23 cellular contexts compared by ENCODE assay signal in the genomic region with DNA sequence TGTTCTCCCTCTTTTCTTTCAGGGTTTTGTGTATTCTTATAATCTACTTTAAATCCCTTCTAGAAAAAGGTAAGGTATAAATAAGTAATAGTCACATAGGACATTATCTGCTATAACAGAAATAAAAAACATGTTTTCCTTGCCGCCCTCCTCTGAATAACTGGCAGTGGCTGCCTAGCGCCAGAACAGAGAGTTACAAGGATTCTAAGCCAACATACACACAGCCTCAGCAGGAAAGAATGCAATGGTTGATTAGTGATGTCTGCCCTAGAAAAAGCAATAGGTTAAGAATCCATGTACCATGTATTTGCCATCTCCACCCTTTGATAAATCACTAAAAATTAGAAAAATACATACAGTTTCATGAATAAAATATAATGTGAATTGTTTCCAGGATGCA. TPM values are rescaled to one million over a fixed set of nuclear protein-coding genes. Genes with fewer than 3 reads are reported as not detected.
A peak's percentile ranks its signal among the peaks of the same experiment; 100 is the strongest.
DNase-seq lines count a peak whose midpoint lies in the region; ATAC-seq and FAIRE-seq lines count a peak whose summit lies in the region.
"Had no signal": no experiment of that assay in that cellular context is flagged by ENCODE, and none has a peak within 500 bp of the region (broad histone marks: within the 10 kb centered on the region; RNA-seq: fewer than 3 reads in every experiment).

No MANE protein-coding gene starts in this region.

- H3K27ac ChIP-seq in small intestine (ENCODE audit: low read depth in 1 of 2, low read length in 1 of 2), result no peak overlapping the region
- H3K27ac ChIP-seq: adrenal gland, lower lobe of right lung, neutrophil, tibial nerve had no signal

- H3K4me1 ChIP-seq in skeletal muscle satellite cell (ENCODE audit: control insufficient read depth, insufficient read depth, low read length), result peaks cover 41% of the 10 kb centered on the region
- H3K4me1 ChIP-seq in small intestine (ENCODE audit: control insufficient read depth in 2 of 2, insufficient read depth in 1 of 2, low read depth in 1 of 2, low read length in 1 of 2), result peaks cover 0 to 10% of the 10 kb centered on the region in 2 donors

- H3K36me3 ChIP-seq in skeletal muscle satellite cell (ENCODE audit: insufficient read depth, low read length) (peaks cover 49% of the 10 kb centered on the region), small intestine (ENCODE audit: control insufficient read depth in 2 of 2, insufficient read depth in 2 of 2, low read length in 2 of 2) (peaks cover 0 to 2% of the 10 kb centered on the region in 2 donors)

- H3K4me3 ChIP-seq in skeletal muscle satellite cell (ENCODE audit: low read length) (peak overlapping the region; percentile 3), small intestine (ENCODE audit: low read depth in 1 of 2, low read length in 2 of 2) (no peak overlapping the region)
- H3K4me3 ChIP-seq: adrenal gland, lower lobe of right lung, tibial nerve had no signal

- H3K9me3 ChIP-seq in skeletal muscle satellite cell (replicated peaks; ENCODE audit: low read length) (no peaks in the 10 kb centered on the region), small intestine (ENCODE audit: control insufficient read depth, low read depth) (no peaks in the 10 kb centered on the region)
- H3K9me3 ChIP-seq: adrenal gland, BE2C, lower lobe of right lung, neutrophil, tibial nerve had no signal

- WGBS in small intestine, 3 donors, result 90 to 100% (median 99%) methylated on average over 2 of the region's 2 CpGs

- H3K27me3 ChIP-seq in skeletal muscle satellite cell (ENCODE audit: control insufficient read depth, insufficient read depth, low read length) (no peaks in the 10 kb centered on the region), small intestine (ENCODE audit: control insufficient read depth in 2 of 2, insufficient read depth in 2 of 2, low read length in 2 of 2) (no peaks in the 10 kb centered on the region)
- H3K27me3 ChIP-seq: adrenal gland, BE2C, neutrophil, tibial nerve had no signal

- ATAC-seq in HG02623 (IDR thresholded peaks at IDR 0.05; ENCODE audit: unreplicated experiment), result no peak
- ATAC-seq: lower lobe of right lung, T-cell had no signal

- DNase-seq in EL (peak; percentile 43), amniotic stem cell (lab: John Stamatoyannopoulos, UW) (peak; percentile 15), fibroblast of gingiva (ENCODE audit: low read depth) (peak; percentile 77), NCI-H1092 treated with DMSO at 0.1 percent for 48 hours (lab: John Stamatoyannopoulos, UW) (no peak), small intestine (no peak)
- DNase-seq: activated CD4-positive, alpha-beta T cell treated with anti-CD3 and anti-CD28 coated beads, Interleukin-2, amount 50 U/mL, for 1 hour; activated CD8-positive, alpha-beta memory T cell treated with anti-CD3 and anti-CD28 coated beads, Interleukin-2, amount 50 U/mL, for 4 hours; activated effector memory CD4-positive, alpha-beta T cell treated with anti-CD3 and anti-CD28 coated beads, Interleukin-2, amount 50 U/mL, for 16 hours; adrenal gland; BE2C; COR-L47; cortex of kidney; immature natural killer cell; KG1; lower lobe of right lung; NCI-H1092; NCI-H2081 treated with DMSO at 0.1 percent for 48 hours; retina; T-cell had no signal

- H3K9ac ChIP-seq in skeletal muscle satellite cell (ENCODE audit: low read depth, low read length), result peak overlapping the region; percentile 67

- H3K4me2 ChIP-seq in skeletal muscle satellite cell (ENCODE audit: low read length), result peak overlapping the region; percentile 70

- no peak for FAIRE-seq in small intestine (lab: Jason Lieb, UNC)

RNA-seq across cellular contexts. Expression of a gene that starts 4.9 kb away (rescaled TPM):
- 26.1 and 32.3 TPM in 2 replicates for total RNA-seq in skeletal muscle satellite cell (2012; rRNA removed)
- polyA plus RNA-seq in small intestine, result 10 to 100 TPM; 11.0 to 17.8 (median 11.1) TPM

Comparison
In these comparisons a context has a peak if more than half of its experiments do, and no peak if none do; other contexts are left out.
1. DNase-seq: peak in EL (single experiment), amniotic stem cell (single experiment) and fibroblast of gingiva (single experiment); none in NCI-H1092 treated with DMSO at 0.1 percent for 48 hours (single experiment) and small intestine (single experiment).